In the genomic region with DNA sequence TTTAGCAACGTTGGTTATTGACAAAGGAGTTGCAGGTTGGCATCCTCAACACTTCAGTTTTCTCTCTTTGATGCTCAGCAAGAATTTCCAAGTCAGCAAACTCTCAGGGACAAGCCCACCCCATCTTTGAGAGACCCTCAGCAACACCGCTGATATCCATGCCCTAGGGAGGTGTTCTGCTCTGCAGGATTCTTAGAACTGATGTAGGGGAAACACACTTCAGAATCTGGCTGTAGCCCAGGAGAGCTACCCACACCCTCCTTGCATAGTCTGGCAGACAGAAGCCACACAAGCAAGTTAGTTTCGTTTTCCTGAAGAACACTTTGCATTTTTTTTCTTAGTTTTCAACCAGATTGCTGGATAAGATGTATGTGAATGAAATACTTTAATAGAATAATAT, we compare ENCODE assay signal across 8 cellular contexts. TPM values are rescaled to one million over a fixed set of nuclear protein-coding genes. Genes with fewer than 3 reads are reported as not detected.
DNase-seq lines count a peak whose midpoint lies in the region; ATAC-seq and TF ChIP-seq lines count a peak whose summit lies in the region.

No MANE protein-coding gene starts in this region.

- DNase-seq in CD14-positive monocyte (ENCODE audit: low spot score) (no peak), stromal cell of bone marrow (ENCODE audit: low read depth) (peak; percentile 41), SW 1271 (lab: John Stamatoyannopoulos, UW) (no peak)
- DNase-seq in T-helper 2 cell treated with Interferon-gamma antibody and Interleukin-4, amounts not matched to agents 5 μg/mL and 100 μg/mL, for 36 hours (ENCODE audit: low spot score), result peak; percentile 36
- DNase-seq in central memory CD4-positive, alpha-beta T cell, result peak; percentile 39

- H3K27me3 Mint-ChIP-seq in CD14-positive monocyte (ENCODE audit: low read depth in 3 of 3), result peaks cover 0 to 2% (median 0%) of the 10 kb centered on the region in 3 donors
- no peaks in the 10 kb centered on the region for H3K27me3 Mint-ChIP-seq in T-helper 2 cell treated with Interferon-gamma antibody and Interleukin-4, amounts not matched to agents 5 μg/mL and 100 μg/mL, for 36 hours (ENCODE audit: low read depth)

- peaks cover 58% of the 10 kb centered on the region for H3K4me1 Mint-ChIP-seq in CD14-positive monocyte
- H3K4me1 Mint-ChIP-seq in T-helper 2 cell treated with Interferon-gamma antibody and Interleukin-4, amounts not matched to agents 5 μg/mL and 100 μg/mL, for 36 hours (ENCODE audit: low read depth), result peaks cover 27% of the 10 kb centered on the region

- H3K27ac Mint-ChIP-seq in CD14-positive monocyte, result peak overlapping the region; percentile 82 to 93 (median 86)
- peak overlapping the region; percentile 91 for H3K27ac Mint-ChIP-seq in T-helper 2 cell treated with Interferon-gamma antibody and Interleukin-4, amounts not matched to agents 5 μg/mL and 100 μg/mL, for 36 hours

- H3K9ac ChIP-seq in mucosa of rectum (ENCODE audit: low read depth in 1 of 2, low read length in 2 of 2), result peak overlapping the region; percentile 53 to 74

- peaks cover 5 to 10% of the 10 kb centered on the region in 2 donors for H3K36me3 Mint-ChIP-seq in CD14-positive monocyte
- H3K36me3 Mint-ChIP-seq in T-helper 2 cell treated with Interferon-gamma antibody and Interleukin-4, amounts not matched to agents 5 μg/mL and 100 μg/mL, for 36 hours (ENCODE audit: low read depth), result peaks cover 29% of the 10 kb centered on the region

- H3K27ac ChIP-seq in mucosa of rectum (ENCODE audit: low read depth in 2 of 2, low read length in 2 of 2), result peak overlapping the region in 1 of 2 donors; percentile 64

- peak; percentile 74 for ATAC-seq in GM19324 (IDR thresholded peaks at IDR 0.05; ENCODE audit: low FRiP score, unreplicated experiment)
- peak; percentile 82 for ATAC-seq in HG03457 (IDR thresholded peaks at IDR 0.05; ENCODE audit: unreplicated experiment)

- H3K9me3 Mint-ChIP-seq in CD14-positive monocyte, result peaks cover 0 to 3% (median 0%) of the 10 kb centered on the region in 7 donors
- peaks cover 7% of the 10 kb centered on the region for H3K9me3 Mint-ChIP-seq in T-helper 2 cell treated with Interferon-gamma antibody and Interleukin-4, amounts not matched to agents 5 μg/mL and 100 μg/mL, for 36 hours

- H3K36me3 ChIP-seq in mucosa of rectum (ENCODE audit: control insufficient read depth in 2 of 2, insufficient read depth in 2 of 2, low read length in 2 of 2), result peaks cover 14 to 26% of the 10 kb centered on the region in 2 donors

- peaks cover 6 to 12% of the 10 kb centered on the region in 2 donors for H3K4me1 ChIP-seq in mucosa of rectum (ENCODE audit: control insufficient read depth in 2 of 2, insufficient read depth in 2 of 2, low read length in 2 of 2)

- no peaks in the 10 kb centered on the region for H3K27me3 ChIP-seq in mucosa of rectum (ENCODE audit: control insufficient read depth in 2 of 2, insufficient read depth in 2 of 2, low read length in 2 of 2)

- no peak for TF ChIP-seq CTCF in CD14-positive monocyte (IDR thresholded peaks at IDR 0.05)

- peak overlapping the region; percentile 80 to 91 for H3K4me3 Mint-ChIP-seq in CD14-positive monocyte
- H3K4me3 Mint-ChIP-seq in T-helper 2 cell treated with Interferon-gamma antibody and Interleukin-4, amounts not matched to agents 5 μg/mL and 100 μg/mL, for 36 hours, result peak overlapping the region; percentile 95

- H3K4me3 ChIP-seq in mucosa of rectum (ENCODE audit: low read length in 2 of 2), result peak overlapping the region; percentile 71 to 89

- H3K9me3 ChIP-seq in mucosa of rectum (ENCODE audit: control insufficient read depth in 2 of 2, low read length in 2 of 2), result no peaks in the 10 kb centered on the region

- intact Hi-C loops in CD14-positive monocyte (cut with micrococcal nuclease), result no loop called here

RNA-seq across cellular contexts. Expression of a gene that starts 0.8 kb away (rescaled TPM):
- polyA plus RNA-seq in CD14-positive monocyte, result 10 to 100 TPM; 18.6 to 31.8 TPM

RNA-seq across cellular contexts. Expression of a gene that starts 29.6 kb away (rescaled TPM):
- polyA plus RNA-seq in CD14-positive monocyte, result 10 to 100 TPM in 1 of 2 donors, 1 to 10 TPM in 1; 7.2 to 14.7 TPM

Comparison
In these comparisons a context has a peak if more than half of its experiments do, and no peak if none do; other contexts are left out.
1. DNase-seq: peak in T-helper 2 cell treated with Interferon-gamma antibody and Interleukin-4, amounts not matched to agents 5 μg/mL and 100 μg/mL, for 36 hours (single experiment), central memory CD4-positive, alpha-beta T cell (single experiment) and stromal cell of bone marrow (single experiment); none in CD14-positive monocyte (single experiment) and SW 1271 (0 of 2).